In the genomic region with DNA sequence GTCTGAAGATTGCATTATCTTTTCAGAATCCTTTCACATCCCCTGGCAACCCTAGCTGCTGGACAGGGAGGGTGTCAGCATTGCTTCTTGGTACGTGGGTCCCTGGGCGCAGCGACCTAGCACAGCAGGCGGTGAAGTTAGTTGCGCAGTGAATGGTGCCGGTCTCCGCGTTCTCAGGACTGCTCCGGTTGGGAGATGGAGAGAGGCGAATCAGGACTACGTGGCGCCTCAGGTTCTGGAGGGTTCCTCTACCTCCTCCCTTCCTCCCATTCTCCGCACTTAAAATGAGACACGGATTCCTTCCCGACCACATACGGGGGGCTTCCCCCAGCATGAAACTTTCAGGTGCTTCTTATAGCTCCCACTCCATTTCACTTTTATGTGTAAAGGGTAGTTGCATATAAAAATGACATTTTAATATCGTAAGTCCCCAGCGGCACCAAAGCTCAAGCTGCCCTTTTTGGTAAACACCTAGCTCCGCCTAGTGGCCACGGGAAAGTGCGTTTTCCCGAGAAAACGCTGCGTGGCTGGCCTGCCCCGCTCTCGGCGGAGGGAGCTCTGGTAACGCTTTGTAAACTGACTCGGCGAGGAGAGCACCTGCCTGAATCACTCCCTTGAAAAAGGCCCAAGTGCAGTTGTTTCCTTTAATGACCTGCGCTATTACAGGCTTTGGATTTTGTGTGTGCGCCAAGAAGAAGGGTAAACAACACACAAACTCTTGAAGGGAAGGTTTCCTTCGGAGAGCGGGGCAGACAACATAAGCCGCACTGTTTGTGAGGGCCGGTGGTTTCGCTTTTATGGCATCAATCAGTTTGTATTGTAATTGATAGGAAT, we compare ENCODE assay signal across 8 cellular contexts. TPM values are rescaled to one million over a fixed set of nuclear protein-coding genes. Genes with fewer than 3 reads are reported as not detected.
DNase-seq lines count a peak whose midpoint lies in the region; ATAC-seq and TF ChIP-seq lines count a peak whose summit lies in the region.

No MANE protein-coding gene starts in this region.

- peak overlapping the region; percentile 64 for H3K27ac Mint-ChIP-seq in activated CD4-positive, alpha-beta T cell treated with anti-CD3 and anti-CD28 coated beads, Interleukin-2, amount 10 ng/mL, durations not matched to agents 7 days and 5 days

- H3K36me3 ChIP-seq in left lung, result no peaks in the 10 kb centered on the region

- H3K4me1 ChIP-seq in left lung, result peaks cover 0 to 21% of the 10 kb centered on the region in 2 donors

- H3K4me3 Mint-ChIP-seq in activated CD4-positive, alpha-beta T cell treated with anti-CD3 and anti-CD28 coated beads, Interleukin-2, amount 10 ng/mL, durations not matched to agents 7 days and 5 days, result peak overlapping the region; percentile 65

- peak overlapping the region; percentile 22 to 40 for H3K4me3 ChIP-seq in left lung

- ATAC-seq in HG03025 (IDR thresholded peaks at IDR 0.05; ENCODE audit: low FRiP score, unreplicated experiment) (peak; percentile 40), left lung (peak; percentile 96), GM21528 (IDR thresholded peaks at IDR 0.05; ENCODE audit: low FRiP score, unreplicated experiment) (no peak)

- peak overlapping the region; percentile 53 to 55 for H3K27ac ChIP-seq in left lung

- no peaks in the 10 kb centered on the region for H3K36me3 Mint-ChIP-seq in activated CD4-positive, alpha-beta T cell treated with anti-CD3 and anti-CD28 coated beads, Interleukin-2, amount 10 ng/mL, durations not matched to agents 7 days and 5 days (ENCODE audit: low read depth)

- no peaks in the 10 kb centered on the region for H3K27me3 Mint-ChIP-seq in activated CD4-positive, alpha-beta T cell treated with anti-CD3 and anti-CD28 coated beads, Interleukin-2, amount 10 ng/mL, durations not matched to agents 7 days and 5 days

- CTCF ChIA-PET in activated CD4-positive, alpha-beta T cell treated with anti-CD3 and anti-CD28 coated beads, Interleukin-2, amount 10 ng/mL, durations not matched to agents 7 days and 5 days (lab: Charles Lee), result interaction anchor here (0.6 to 3.9 kb wide), 28 partner anchors 8 to 1121 kb away, joined by 3 to 42 read pairs (median 4); a partner anchor contains a TSS

- POLR2A ChIA-PET in activated CD4-positive, alpha-beta T cell treated with anti-CD3 and anti-CD28 coated beads, Interleukin-2, amount 10 ng/mL, durations not matched to agents 7 days and 5 days (lab: Charles Lee), result interaction anchor here (1.0 kb wide), 2 partner anchors 83 to 90 kb away, joined by 4 to 8 read pairs; a partner anchor contains a TSS

- H3K9me3 Mint-ChIP-seq in activated CD4-positive, alpha-beta T cell treated with anti-CD3 and anti-CD28 coated beads, Interleukin-2, amount 10 ng/mL, durations not matched to agents 7 days and 5 days, result no peaks in the 10 kb centered on the region

- no peaks in the 10 kb centered on the region for H3K27me3 ChIP-seq in left lung

- peaks cover 52% of the 10 kb centered on the region for H3K4me1 Mint-ChIP-seq in activated CD4-positive, alpha-beta T cell treated with anti-CD3 and anti-CD28 coated beads, Interleukin-2, amount 10 ng/mL, durations not matched to agents 7 days and 5 days

- TF ChIP-seq CTCF in GM10266 (IDR thresholded peaks at IDR 0.05; ENCODE audit: control insufficient read depth, insufficient read depth, low read depth, missing control alignments) (peak; percentile 90), left lung (IDR thresholded peaks at IDR 0.05) (peak; percentile 85 to 90)

- H3K9me3 ChIP-seq in left lung, result no peaks in the 10 kb centered on the region

- intact Hi-C loops in left lung (cut with DNase I), result no loop called here

- peak; percentile 69 for DNase-seq in GM10266 (ENCODE audit: extremely low spot score)
- DNase-seq in NCI-H510A (lab: John Stamatoyannopoulos, UW), result peak; percentile 66
- peak; percentile 85 for DNase-seq in activated CD4-positive, alpha-beta T cell treated with anti-CD3 and anti-CD28 coated beads, Interleukin-2, amount 10 ng/mL, durations not matched to agents 7 days and 5 days
- DNase-seq in dedifferentiated amniotic fluid mesenchymal stem cell (ENCODE audit: extremely low spot score), result peak; percentile 79
- peak; percentile 84 to 92 for DNase-seq in left lung
- peak; percentile 73 to 74 for DNase-seq in stimulated activated CD4-positive, alpha-beta T cell treated with anti-CD3 and anti-CD28 coated beads, Interleukin-1b, Interleukin-23, amount 100 ng/mL, for 4 hours (ENCODE audit: low read depth in 2 of 2)

RNA-seq across cellular contexts. Expression of a gene that starts 32.9 kb away (rescaled TPM):
- total RNA-seq in activated CD4-positive, alpha-beta T cell treated with anti-CD3 and anti-CD28 coated beads, Interleukin-2, amount 10 ng/mL, durations not matched to agents 7 days and 5 days, result not detected
- 1 to 10 TPM in 1 of 2 donors, under 1 TPM in 1; 0.67 to 2.0 TPM for total RNA-seq in left lung
